Comparison of ENCODE assay signal across 33 cellular contexts in the genomic region with DNA sequence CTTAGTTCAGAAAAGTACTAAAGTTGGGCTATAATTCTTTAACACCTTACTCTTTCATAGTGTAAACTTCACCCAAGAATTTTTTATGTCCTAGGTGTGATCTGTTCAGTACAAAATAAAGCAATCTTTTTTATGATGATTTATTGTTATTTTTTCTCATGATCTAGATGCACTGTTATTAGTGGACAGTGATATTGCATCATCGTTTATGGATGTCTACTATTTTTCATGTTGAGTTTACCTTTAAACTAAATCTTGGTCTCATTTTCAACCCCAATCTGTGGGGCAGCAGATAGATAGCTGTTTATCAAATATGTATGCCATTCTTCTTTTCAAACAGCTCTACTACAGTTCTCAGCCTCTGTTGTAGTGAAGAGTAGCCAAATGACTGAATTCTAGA.
DNase-seq lines count a peak whose midpoint lies in the region; ATAC-seq, FAIRE-seq and TF ChIP-seq lines count a peak whose summit lies in the region.
"Had no signal": no experiment of that assay in that cellular context is flagged by ENCODE, and none has a peak within 500 bp of the region (broad histone marks: within the 10 kb centered on the region; RNA-seq: fewer than 3 reads in every experiment).

No MANE protein-coding gene starts in this region.

- CTCF ChIA-PET in HepG2 (lab: Yijun Ruan, JAX; ENCODE audit: low intra/inter-chr PET ratio, low total read pairs), result no interaction called here
- CTCF ChIA-PET in IMR-90 (lab: Yijun Ruan, JAX), result no interaction called here
- CTCF ChIA-PET in K562 (lab: Yijun Ruan, JAX; ENCODE audit: low intra/inter-chr PET ratio), result no interaction called here

- no peak for ATAC-seq in HepG2
- ATAC-seq in right lobe of liver, result no peak
- no peak for ATAC-seq in IMR-90 (ENCODE audit: low read depth)
- no peak for ATAC-seq in K562
- ATAC-seq: A549; CD8-positive, alpha-beta T cell had no signal

- POLR2A ChIA-PET in HepG2 (lab: Yijun Ruan, JAX) (no interaction called here), IMR-90 (lab: Charles Lee; ENCODE audit: unreplicated experiment) (interaction anchor here (0.6 kb wide), 1 partner anchor 223 kb away, joined by 3 read pairs; no protein-coding TSS in a partner anchor), K562 (lab: Yijun Ruan, JAX) (no interaction called here)

- no peak overlapping the region for H2BK5ac ChIP-seq in IMR-90 (ENCODE audit: low read depth, low read length, poor library complexity, severe bottlenecking)

- no peak for TF ChIP-seq POLR2A in HepG2 (IDR thresholded peaks at IDR 0.05; ENCODE audit: insufficient read depth in 1 of 2, low read depth in 2 of 2, low read length in 2 of 2)
- no peak for TF ChIP-seq POLR2A in right lobe of liver (IDR thresholded peaks at IDR 0.05)
- TF ChIP-seq POLR2A in IMR-90 (IDR thresholded peaks at IDR 0.05; ENCODE audit: low read depth, low read length), result no peak
- no peak for TF ChIP-seq POLR2A in K562 (conservative IDR thresholded peaks at IDR 0.05)
- TF ChIP-seq POLR2A in GM12892 (IDR thresholded peaks at IDR 0.05; ENCODE audit: low read depth, low read length), result no peak

- FAIRE-seq in HepG2 (lab: Jason Lieb, UNC) (no peak), K562 (lab: Jason Lieb, UNC) (no peak), GM12892 (lab: Jason Lieb, UNC) (no peak)
- FAIRE-seq: A204.1, A549, D721Med had no signal

- BruUV-seq in HepG2 (replicated peaks; lab: Mats Ljungman, UMichigan), result no TSS peak
- no TSS peak for BruUV-seq in IMR-90 (replicated peaks; lab: Mats Ljungman, UMichigan)
- BruUV-seq in K562 (replicated peaks; lab: Mats Ljungman, UMichigan), result no TSS peak

- H3K9me3 ChIP-seq in HepG2 (ENCODE audit: low read length) (no peaks in the 10 kb centered on the region), right lobe of liver (no peaks in the 10 kb centered on the region), IMR-90 (ENCODE audit: control insufficient read depth, insufficient read depth, low read length) (no peaks in the 10 kb centered on the region), K562 (replicated peaks; ENCODE audit: control insufficient read depth, insufficient read depth, low read depth, low read length) (no peaks in the 10 kb centered on the region)
- H3K9me3 ChIP-seq: A549; BE2C; BLaER1; BLaER1 treated with 17β-estradiol and CSF1 and Interleukin-3, amounts not matched to agents 10 nM and 100 nM; Caco-2 had no signal

- DNase-seq in HepG2 (ENCODE audit: low spot score) (no peak), right lobe of liver (no peak), IMR-90 (no peak), K562 (ENCODE audit: extremely low read depth in 1 of 4, low spot score in 3 of 4) (no peak), GM12892 (ENCODE audit: insufficient read length) (no peak)
- DNase-seq in effector CD8-positive, alpha-beta T cell (lab: John Stamatoyannopoulos, UW), result no peak
- DNase-seq: 8988T; ACHN; AML-193; BE2C; C1 segment of cervical spinal cord; Caco-2; Calu3; CD4-positive, alpha-beta memory T cell; CD4-positive, alpha-beta T cell; CD4-positive, CD25-positive, alpha-beta regulatory T cell; CD8-positive, alpha-beta memory T cell; CD8-positive, alpha-beta T cell; COR-L47; DMS 273 treated with DMSO at 0.1 percent for 48 hours; DMS153; DMS53; DMS79; DMS79 treated with DMSO at 0.1 percent for 48 hours; DND-41; EL had no signal

- H3K9me1 ChIP-seq in IMR-90 (ENCODE audit: insufficient read depth, low read length) (no peaks in the 10 kb centered on the region), K562 (ENCODE audit: control insufficient read depth, insufficient read depth, low read length) (no peaks in the 10 kb centered on the region)

- H3K27ac ChIP-seq in HepG2 (ENCODE audit: extremely low read length, insufficient read depth, low read length), result no peak overlapping the region
- no peak overlapping the region for H3K27ac ChIP-seq in right lobe of liver
- no peak overlapping the region for H3K27ac ChIP-seq in IMR-90 (ENCODE audit: insufficient read depth, low read length)
- no peak overlapping the region for H3K27ac ChIP-seq in K562 (ENCODE audit: extremely low read depth, low read depth, low read length)
- H3K27ac ChIP-seq: 22Rv1; A549; BLaER1; BLaER1 treated with 17β-estradiol and CSF1 and Interleukin-3, amounts not matched to agents 10 nM and 100 nM; C4-2B had no signal

- H4K8ac ChIP-seq in IMR-90 (ENCODE audit: low read depth in 2 of 2, low read length in 2 of 2), result no peak overlapping the region

- no peak overlapping the region for H3K4me2 ChIP-seq in HepG2 (ENCODE audit: low read depth, low read length)
- no peak overlapping the region for H3K4me2 ChIP-seq in IMR-90 (ENCODE audit: low read depth, low read length)
- H3K4me2 ChIP-seq in K562 (ENCODE audit: insufficient read depth, low read length), result no peak overlapping the region
- H3K4me2 ChIP-seq: A549; BLaER1; BLaER1 treated with 17β-estradiol and CSF1 and Interleukin-3, amounts not matched to agents 10 nM and 100 nM had no signal

- no peaks in the 10 kb centered on the region; a peak in 1 of 5 replicates for H3K27me3 ChIP-seq in HepG2 (ENCODE audit: control insufficient read depth in 1 of 2, insufficient read depth in 2 of 2, low read length in 2 of 2)
- no peaks in the 10 kb centered on the region for H3K27me3 ChIP-seq in right lobe of liver
- H3K27me3 ChIP-seq in IMR-90 (ENCODE audit: control insufficient read depth, insufficient read depth, low read length), result no peaks in the 10 kb centered on the region
- H3K27me3 ChIP-seq in K562 (ENCODE audit: control insufficient read depth in 2 of 2, insufficient read depth in 2 of 2, low read length in 2 of 2), result no peaks in the 10 kb centered on the region
- H3K27me3 ChIP-seq: BE2C; BLaER1; BLaER1 treated with 17β-estradiol and CSF1 and Interleukin-3, amounts not matched to agents 10 nM and 100 nM had no signal

- no peaks in the 10 kb centered on the region for H3K36me3 ChIP-seq in HepG2 (replicated peaks in 1 of 2; ENCODE audit: control insufficient read depth in 1 of 2, insufficient read depth in 2 of 2, low read length in 2 of 2)
- H3K36me3 ChIP-seq in right lobe of liver, result no peaks in the 10 kb centered on the region
- no peaks in the 10 kb centered on the region for H3K36me3 ChIP-seq in IMR-90 (ENCODE audit: control insufficient read depth, insufficient read depth, low read length)
- no peaks in the 10 kb centered on the region for H3K36me3 ChIP-seq in K562 (ENCODE audit: control insufficient read depth, insufficient read depth, low read length)
- H3K36me3 ChIP-seq: BE2C; BLaER1; BLaER1 treated with 17β-estradiol and CSF1 and Interleukin-3, amounts not matched to agents 10 nM and 100 nM had no signal

- no peak overlapping the region for H2AFZ ChIP-seq in HepG2 (ENCODE audit: low read length)
- no peak overlapping the region for H2AFZ ChIP-seq in IMR-90 (replicated peaks; ENCODE audit: low read length, poor library complexity)
- H2AFZ ChIP-seq in K562 (ENCODE audit: low read depth, low read length), result no peak overlapping the region

- no peaks in the 10 kb centered on the region for H4K20me1 ChIP-seq in HepG2 (ENCODE audit: insufficient read depth, low read length)
- no peaks in the 10 kb centered on the region for H4K20me1 ChIP-seq in IMR-90 (ENCODE audit: insufficient read depth, low read length)
- no peaks in the 10 kb centered on the region for H4K20me1 ChIP-seq in K562 (replicated peaks; ENCODE audit: control insufficient read depth, insufficient read depth, low read length)
- H4K20me1 ChIP-seq: BLaER1; BLaER1 treated with 17β-estradiol and CSF1 and Interleukin-3, amounts not matched to agents 10 nM and 100 nM had no signal

- dilution Hi-C loops in IMR-90 (cut with HindIII; ENCODE audit: low sequenced_read_pairs, unreplicated experiment), result no loop called here

- no peak overlapping the region for H4K5ac ChIP-seq in IMR-90 (ENCODE audit: low read depth, low read length)

- H3K23ac ChIP-seq in IMR-90 (ENCODE audit: low read depth, low read length), result no peak overlapping the region

- H3K4me1 ChIP-seq in HepG2 (ENCODE audit: insufficient read depth, low read length) (no peaks in the 10 kb centered on the region), right lobe of liver (no peaks in the 10 kb centered on the region), IMR-90 (ENCODE audit: control insufficient read depth, insufficient read depth, low read length) (no peaks in the 10 kb centered on the region), K562 (replicated peaks in 1 of 2; ENCODE audit: control insufficient read depth in 2 of 2, insufficient read depth in 2 of 2, low read length in 2 of 2) (no peaks in the 10 kb centered on the region)
- H3K4me1 ChIP-seq: A549; BE2C; BLaER1; BLaER1 treated with 17β-estradiol and CSF1 and Interleukin-3, amounts not matched to agents 10 nM and 100 nM; Caco-2 had no signal

- H3K4me3 ChIP-seq in HepG2 (replicated peaks in 1 of 3; ENCODE audit: insufficient read depth in 1 of 3, low read depth in 2 of 3, low read length in 3 of 3) (no peak overlapping the region), right lobe of liver (no peak overlapping the region), IMR-90 (ENCODE audit: insufficient read depth, low read depth, low read length) (no peak overlapping the region), K562 (no peak overlapping the region)
- H3K4me3 ChIP-seq: A549; BLaER1; BLaER1 treated with 17β-estradiol and CSF1 and Interleukin-3, amounts not matched to agents 10 nM and 100 nM had no signal

- no peak overlapping the region for H2BK20ac ChIP-seq in IMR-90 (ENCODE audit: low read depth, low read length)

- H2BK120ac ChIP-seq in IMR-90 (ENCODE audit: low read depth, low read length), result no peak overlapping the region

- 0% methylated on average over 1 of the region's 1 CpG for WGBS in HepG2 (ENCODE audit: low lambda C conversion rate)
- 38% methylated on average over 1 of the region's 1 CpG for WGBS in right lobe of liver (ENCODE audit: insufficient coverage, low coverage, low lambda C conversion rate, missing lambda C conversion rate)
- no CpG with 5 or more reads among the region's 1 CpG for WGBS in IMR-90 (ENCODE audit: extremely low coverage in 2 of 2, insufficient read length in 1 of 2), 2 experiments
- WGBS in K562 (ENCODE audit: insufficient coverage, low coverage, missing lambda C conversion rate), result 0% methylated on average over 1 of the region's 1 CpG

- no peak overlapping the region for H2BK15ac ChIP-seq in IMR-90 (ENCODE audit: low read depth, low read length)

- TF ChIP-seq EP300 in HepG2 (IDR thresholded peaks at IDR 0.05; ENCODE audit: low read depth in 2 of 2, low read length in 2 of 2) (no peak), HepG2 (CRISPR knock-in tag; IDR thresholded peaks at IDR 0.05; ENCODE audit: borderline replicate concordance) (no peak), K562 (IDR thresholded peaks at IDR 0.05; ENCODE audit: low read length) (no peak)

- H3K79me2 ChIP-seq in HepG2 (ENCODE audit: insufficient read depth, low read length) (no peaks in the 10 kb centered on the region), K562 (ENCODE audit: control insufficient read depth, insufficient read depth, low read length) (no peaks in the 10 kb centered on the region)

- H3K14ac ChIP-seq in IMR-90 (replicated peaks; ENCODE audit: low read depth, low read length), result no peak overlapping the region

- H3K9ac ChIP-seq in HepG2 (ENCODE audit: insufficient read depth, low read depth, low read length), result no peak overlapping the region
- no peak overlapping the region for H3K9ac ChIP-seq in IMR-90 (ENCODE audit: low read depth, low read length)
- H3K9ac ChIP-seq in K562 (ENCODE audit: insufficient read depth in 1 of 2, low read depth in 2 of 2, low read length in 2 of 2), result no peak overlapping the region
- H3K9ac ChIP-seq: BLaER1; BLaER1 treated with 17β-estradiol and CSF1 and Interleukin-3, amounts not matched to agents 10 nM and 100 nM had no signal

- no peak for TF ChIP-seq RAD21 in HepG2 (CRISPR knock-in tag; IDR thresholded peaks at IDR 0.05)
- no peak for TF ChIP-seq RAD21 in IMR-90 (IDR thresholded peaks at IDR 0.05; ENCODE audit: low read length)
- TF ChIP-seq RAD21 in K562 (CRISPR knock-in tag; conservative IDR thresholded peaks at IDR 0.05 in 1 of 2, IDR thresholded peaks at IDR 0.05 in 1 of 2), result no peak

- no peaks in the 10 kb centered on the region for H3K79me1 ChIP-seq in IMR-90 (ENCODE audit: low read depth in 1 of 2, low read length in 2 of 2)

- H2AK9ac ChIP-seq in IMR-90 (replicated peaks; ENCODE audit: low read depth, low read length, poor library complexity), result no peak overlapping the region

- in situ Hi-C loops in HepG2 (cut with HindIII; ENCODE audit: extremely low pct_ligation_motif_present, low pct_unique_long_range_greater_than_20kb), result no loop called here
- in situ Hi-C loops in IMR-90 (cut with MboI; ENCODE audit: low sequenced_read_pairs), result no loop called here
- in situ Hi-C loops in K562 (cut with MboI), result no loop called here

- intact Hi-C loops in HepG2 (cut with micrococcal nuclease; ENCODE audit: unreplicated experiment) (no loop called here), right lobe of liver (cut with DNase I) (no loop called here), IMR-90 (cut with micrococcal nuclease) (no loop called here), K562 (cut with micrococcal nuclease) (no loop called here)

- no peak overlapping the region for H4K91ac ChIP-seq in IMR-90 (ENCODE audit: insufficient read depth, low read depth, low read length)

- H2AK5ac ChIP-seq in IMR-90 (ENCODE audit: low read depth, low read length), result no peak overlapping the region

- no peak overlapping the region for H3K18ac ChIP-seq in IMR-90 (ENCODE audit: low read depth, low read length)

- TF ChIP-seq CTCF in HepG2 (CRISPR knock-in tag; IDR thresholded peaks at IDR 0.05) (no peak), right lobe of liver (IDR thresholded peaks at IDR 0.05) (no peak), IMR-90 (conservative IDR thresholded peaks at IDR 0.05; ENCODE audit: low read depth, low read length) (no peak), K562 (IDR thresholded peaks at IDR 0.05 in 2 of 3, conservative IDR thresholded peaks at IDR 0.05 in 1 of 3; ENCODE audit: insufficient read depth in 2 of 3, low read depth in 1 of 3, low read length in 3 of 3) (no peak)

- H3K4ac ChIP-seq in IMR-90 (ENCODE audit: low read depth, low read length), result no peak overlapping the region

- no peak overlapping the region for H3K56ac ChIP-seq in IMR-90 (ENCODE audit: extremely low read depth, insufficient read depth, low read length)
